Comparison of ENCODE assay signal across 24 cellular contexts in the genomic region with DNA sequence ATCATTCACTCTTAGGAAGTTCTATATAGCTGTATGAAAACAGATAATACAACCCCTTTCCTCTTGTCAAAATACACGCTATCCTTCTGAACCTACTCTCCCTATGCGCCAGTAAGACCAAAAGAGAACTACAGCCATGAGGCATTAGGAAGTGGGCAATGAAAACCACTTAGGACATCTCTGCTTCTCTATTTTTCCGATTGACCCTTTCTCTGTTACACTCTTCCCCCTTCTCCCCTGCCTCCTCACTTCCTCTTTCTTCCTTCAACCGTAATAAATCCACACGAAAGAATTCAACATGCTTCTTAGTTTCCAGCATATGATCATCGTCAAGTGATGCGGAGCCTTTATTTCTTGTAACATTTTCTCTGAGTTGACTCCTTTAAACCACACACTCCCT.
DNase-seq lines count a peak whose midpoint lies in the region; ATAC-seq and TF ChIP-seq lines count a peak whose summit lies in the region.
"Had no signal": no experiment of that assay in that cellular context is flagged by ENCODE, and none has a peak within 500 bp of the region (broad histone marks: within the 10 kb centered on the region; RNA-seq: fewer than 3 reads in every experiment).

No MANE protein-coding gene starts in this region.

- H3K4me3 ChIP-seq in right atrium auricular region, result no peak overlapping the region
- H3K4me3 ChIP-seq in PC-3 (ENCODE audit: low read length), result no peak overlapping the region
- H3K4me3 ChIP-seq: dorsolateral prefrontal cortex, psoas muscle, SK-N-MC had no signal

- ATAC-seq in left ventricle myocardium superior (peak; percentile 31), left lobe of liver (peak; percentile 29), GM18505 (IDR thresholded peaks at IDR 0.05; ENCODE audit: unreplicated experiment) (no peak), PC-3 (no peak)
- ATAC-seq: CD8-positive, alpha-beta T cell; natural killer cell treated with Interleukin-12 subunit alpha and Interleukin-12 subunit beta and Interleukin-15 and Interleukin-18, amount 100 ng/mL, for 72 hours; psoas muscle; stimulated activated naive CD8-positive, alpha-beta T cell treated with anti-CD3 and anti-CD28 coated beads, Interleukin-15, Interleukin-2, amounts not matched to agents 100 U/mL and 50 U/mL, for 24 hours had no signal

- no peak overlapping the region for H2AFZ ChIP-seq in PC-3 (ENCODE audit: low read length)

- H3K9ac ChIP-seq in PC-3 (ENCODE audit: low read length), result no peak overlapping the region

- no TSS peak for BruUV-seq in PC-3 (replicated peaks; lab: Mats Ljungman, UMichigan)

- no peaks in the 10 kb centered on the region for H3F3A ChIP-seq in PC-3 (ENCODE audit: low read length, unreplicated experiment)

- no peaks in the 10 kb centered on the region for H3K79me2 ChIP-seq in PC-3 (ENCODE audit: low read length)

- H3K9me2 ChIP-seq in PC-3 (replicated peaks; ENCODE audit: low read length), result no peaks in the 10 kb centered on the region

- no peak for TF ChIP-seq POLR2A in GM18505 (IDR thresholded peaks at IDR 0.05; ENCODE audit: borderline replicate concordance, extremely low read depth, insufficient read depth, insufficient read length)

- CTCF ChIA-PET in PC-3 (lab: Charles Lee), result no interaction called here

- POLR2A ChIA-PET in PC-3 (lab: Charles Lee; ENCODE audit: unreplicated experiment), result no interaction called here

- no peaks in the 10 kb centered on the region for H3K27me3 ChIP-seq in right atrium auricular region
- no peaks in the 10 kb centered on the region for H3K27me3 ChIP-seq in PC-3 (ENCODE audit: low read length)
- H3K27me3 ChIP-seq: brain microvascular endothelial cell had no signal

- TF ChIP-seq CTCF in right atrium auricular region (IDR thresholded peaks at IDR 0.05) (no peak), PC-3 (conservative IDR thresholded peaks at IDR 0.05; ENCODE audit: low read depth, low read length) (no peak)

- intact Hi-C loops in left ventricle myocardium superior (cut with micrococcal nuclease), result no loop called here
- intact Hi-C loops in PC-3 (cut with micrococcal nuclease), result no loop called here

- H3K9me3 ChIP-seq in right atrium auricular region (no peaks in the 10 kb centered on the region), PC-3 (ENCODE audit: low read length) (no peaks in the 10 kb centered on the region)
- H3K9me3 ChIP-seq: psoas muscle had no signal

- DNase-seq in left ventricle myocardium superior, result no peak
- DNase-seq in right atrium auricular region (ENCODE audit: low spot score), result no peak
- peak; percentile 70 for DNase-seq in OCI-M1 (lab: John Stamatoyannopoulos, UW)
- DNase-seq in left lobe of liver (ENCODE audit: low spot score), result no peak
- DNase-seq in T-helper 1 cell, result no peak
- no peak for DNase-seq in PC-3
- no peak for DNase-seq in DMS 273 treated with DMSO at 0.1 percent for 48 hours (lab: John Stamatoyannopoulos, UW)
- DNase-seq: activated CD4-positive, alpha-beta T cell treated with anti-CD3 and anti-CD28 coated beads, Interleukin-2, amount 50 U/mL, for 48 hours; activated naive CD8-positive, alpha-beta T cell treated with anti-CD3 and anti-CD28 coated beads for 36 hours; activated T-cell treated with anti-CD3 and anti-CD28 coated beads, Interleukin-2, amount 50 U/mL, for 24 hours; brain microvascular endothelial cell; CD8-positive, alpha-beta T cell; DND-41; dorsolateral prefrontal cortex; erythroblast; HFFc6; mesenchymal stem cell; NCI-H187 treated with DMSO at 0.1 percent for 48 hours; NCI-H510A treated with DMSO at 0.1 percent for 48 hours; psoas muscle; stimulated activated naive CD8-positive, alpha-beta T cell treated with anti-CD3 and anti-CD28 coated beads, Interleukin-15, Interleukin-2, amounts not matched to agents 100 U/mL and 50 U/mL, for 24 hours had no signal

- H3K27ac ChIP-seq in right atrium auricular region, result no peak overlapping the region
- H3K27ac ChIP-seq in PC-3 (ENCODE audit: low read length), result no peak overlapping the region
- H3K27ac ChIP-seq: brain microvascular endothelial cell, psoas muscle, SK-N-MC had no signal

- H3K4me2 ChIP-seq in PC-3 (ENCODE audit: low read length), result no peak overlapping the region

- H3K36me3 ChIP-seq in right atrium auricular region (no peaks in the 10 kb centered on the region), PC-3 (ENCODE audit: low read depth, low read length) (no peaks in the 10 kb centered on the region)
- H3K36me3 ChIP-seq: brain microvascular endothelial cell had no signal

- H3K4me1 ChIP-seq in right atrium auricular region (no peaks in the 10 kb centered on the region), PC-3 (ENCODE audit: insufficient read depth, low read length) (no peaks in the 10 kb centered on the region)
- H3K4me1 ChIP-seq: psoas muscle had no signal

- no peaks in the 10 kb centered on the region for H4K20me1 ChIP-seq in PC-3 (ENCODE audit: low read length)

Comparison
In these comparisons a context has a peak if more than half of its experiments do, and no peak if none do; other contexts are left out.
1. ATAC-seq: peak in left ventricle myocardium superior (single experiment) and left lobe of liver (single experiment); none in GM18505 (single experiment) and PC-3 (single experiment).